Comparison of ENCODE assay signal across 1 cellular context in genomic region chr13:76687467-76687866, GRCh38.
TF ChIP-seq lines count a peak whose summit lies in the region.

No MANE protein-coding gene starts in this region.

TF ChIP-seq in GM23338, 12 proteins besides CTCF, POLR2A, EP300 and RAD21 (continued from another document):
- TF ChIP-seq, protein P1, sequence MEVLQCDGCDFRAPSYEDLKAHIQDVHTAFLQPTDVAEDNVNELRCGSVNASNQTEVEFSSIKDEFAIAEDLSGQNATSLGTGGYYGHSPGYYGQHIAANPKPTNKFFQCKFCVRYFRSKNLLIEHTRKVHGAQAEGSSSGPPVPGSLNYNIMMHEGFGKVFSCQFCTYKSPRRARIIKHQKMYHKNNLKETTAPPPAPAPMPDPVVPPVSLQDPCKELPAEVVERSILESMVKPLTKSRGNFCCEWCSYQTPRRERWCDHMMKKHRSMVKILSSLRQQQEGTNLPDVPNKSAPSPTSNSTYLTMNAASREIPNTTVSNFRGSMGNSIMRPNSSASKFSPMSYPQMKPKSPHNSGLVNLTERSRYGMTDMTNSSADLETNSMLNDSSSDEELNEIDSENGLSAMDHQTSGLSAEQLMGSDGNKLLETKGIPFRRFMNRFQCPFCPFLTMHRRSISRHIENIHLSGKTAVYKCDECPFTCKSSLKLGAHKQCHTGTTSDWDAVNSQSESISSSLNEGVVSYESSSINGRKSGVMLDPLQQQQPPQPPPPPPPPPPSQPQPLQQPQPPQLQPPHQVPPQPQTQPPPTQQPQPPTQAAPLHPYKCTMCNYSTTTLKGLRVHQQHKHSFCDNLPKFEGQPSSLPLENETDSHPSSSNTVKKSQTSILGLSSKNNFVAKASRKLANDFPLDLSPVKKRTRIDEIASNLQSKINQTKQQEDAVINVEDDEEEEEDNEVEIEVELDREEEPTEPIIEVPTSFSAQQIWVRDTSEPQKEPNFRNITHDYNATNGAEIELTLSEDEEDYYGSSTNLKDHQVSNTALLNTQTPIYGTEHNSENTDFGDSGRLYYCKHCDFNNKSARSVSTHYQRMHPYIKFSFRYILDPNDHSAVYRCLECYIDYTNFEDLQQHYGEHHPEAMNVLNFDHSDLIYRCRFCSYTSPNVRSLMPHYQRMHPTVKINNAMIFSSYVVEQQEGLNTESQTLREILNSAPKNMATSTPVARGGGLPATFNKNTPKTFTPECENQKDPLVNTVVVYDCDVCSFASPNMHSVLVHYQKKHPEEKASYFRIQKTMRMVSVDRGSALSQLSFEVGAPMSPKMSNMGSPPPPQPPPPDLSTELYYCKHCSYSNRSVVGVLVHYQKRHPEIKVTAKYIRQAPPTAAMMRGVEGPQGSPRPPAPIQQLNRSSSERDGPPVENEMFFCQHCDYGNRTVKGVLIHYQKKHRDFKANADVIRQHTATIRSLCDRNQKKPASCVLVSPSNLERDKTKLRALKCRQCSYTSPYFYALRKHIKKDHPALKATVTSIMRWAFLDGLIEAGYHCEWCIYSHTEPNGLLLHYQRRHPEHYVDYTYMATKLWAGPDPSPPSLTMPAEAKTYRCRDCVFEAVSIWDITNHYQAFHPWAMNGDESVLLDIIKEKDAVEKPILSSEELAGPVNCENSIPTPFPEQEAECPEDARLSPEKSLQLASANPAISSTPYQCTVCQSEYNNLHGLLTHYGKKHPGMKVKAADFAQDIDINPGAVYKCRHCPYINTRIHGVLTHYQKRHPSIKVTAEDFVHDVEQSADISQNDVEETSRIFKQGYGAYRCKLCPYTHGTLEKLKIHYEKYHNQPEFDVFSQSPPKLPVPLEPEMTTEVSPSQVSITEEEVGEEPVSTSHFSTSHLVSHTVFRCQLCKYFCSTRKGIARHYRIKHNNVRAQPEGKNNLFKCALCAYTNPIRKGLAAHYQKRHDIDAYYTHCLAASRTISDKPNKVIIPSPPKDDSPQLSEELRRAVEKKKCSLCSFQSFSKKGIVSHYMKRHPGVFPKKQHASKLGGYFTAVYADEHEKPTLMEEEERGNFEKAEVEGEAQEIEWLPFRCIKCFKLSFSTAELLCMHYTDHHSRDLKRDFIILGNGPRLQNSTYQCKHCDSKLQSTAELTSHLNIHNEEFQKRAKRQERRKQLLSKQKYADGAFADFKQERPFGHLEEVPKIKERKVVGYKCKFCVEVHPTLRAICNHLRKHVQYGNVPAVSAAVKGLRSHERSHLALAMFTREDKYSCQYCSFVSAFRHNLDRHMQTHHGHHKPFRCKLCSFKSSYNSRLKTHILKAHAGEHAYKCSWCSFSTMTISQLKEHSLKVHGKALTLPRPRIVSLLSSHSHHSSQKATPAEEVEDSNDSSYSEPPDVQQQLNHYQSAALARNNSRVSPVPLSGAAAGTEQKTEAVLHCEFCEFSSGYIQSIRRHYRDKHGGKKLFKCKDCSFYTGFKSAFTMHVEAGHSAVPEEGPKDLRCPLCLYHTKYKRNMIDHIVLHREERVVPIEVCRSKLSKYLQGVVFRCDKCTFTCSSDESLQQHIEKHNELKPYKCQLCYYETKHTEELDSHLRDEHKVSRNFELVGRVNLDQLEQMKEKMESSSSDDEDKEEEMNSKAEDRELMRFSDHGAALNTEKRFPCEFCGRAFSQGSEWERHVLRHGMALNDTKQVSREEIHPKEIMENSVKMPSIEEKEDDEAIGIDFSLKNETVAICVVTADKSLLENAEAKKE (CRISPR knock-in tag; IDR thresholded peaks at IDR 0.05): no peak
- TF ChIP-seq ETS1 (IDR thresholded peaks at IDR 0.05) (no peak), CREB1 (CRISPR knock-in tag; IDR thresholded peaks at IDR 0.05; ENCODE audit: low read depth) (no peak), ZNF114 (CRISPR knock-in tag; IDR thresholded peaks at IDR 0.05) (no peak), POLR2AphosphoS5 (IDR thresholded peaks at IDR 0.05; ENCODE audit: low read depth) (no peak), STAT1 (IDR thresholded peaks at IDR 0.05; ENCODE audit: unreplicated experiment) (no peak), JUNB (IDR thresholded peaks at IDR 0.05; ENCODE audit: unreplicated experiment) (no peak), NANOG (IDR thresholded peaks at IDR 0.05; ENCODE audit: borderline replicate concordance) (no peak)
